In the genomic region with DNA sequence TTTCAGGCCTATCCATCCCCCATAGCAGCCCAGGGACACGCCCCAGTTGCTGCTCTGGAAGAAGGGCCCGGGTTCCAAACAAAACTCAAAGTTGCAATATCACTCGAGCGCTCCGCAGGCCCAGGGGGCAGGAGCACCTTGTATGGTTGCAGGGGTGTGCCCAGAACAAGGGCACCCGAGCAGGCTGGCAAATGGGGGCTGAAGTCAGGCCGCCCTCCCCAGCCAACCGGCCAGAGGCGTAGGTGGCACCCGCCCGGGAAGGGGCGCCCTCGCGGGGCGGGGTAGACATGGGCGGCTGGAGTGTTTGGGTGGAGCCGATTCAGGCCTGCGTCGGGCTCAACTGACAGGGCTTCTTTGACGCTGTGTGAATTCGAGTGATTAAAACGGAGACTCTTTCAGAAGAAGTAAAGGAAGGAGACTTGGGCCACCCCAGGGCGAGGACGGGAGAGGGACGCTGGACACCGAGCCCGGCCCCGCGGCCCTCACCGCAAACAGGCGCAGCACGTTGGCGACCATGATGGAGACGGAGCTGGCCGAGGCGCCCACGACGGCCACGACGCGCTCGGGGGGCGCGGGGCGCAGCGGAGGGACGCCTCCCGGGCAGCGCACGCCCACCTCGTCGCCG, we compare ENCODE assay signal across 19 cellular contexts. TPM values are rescaled to one million over a fixed set of nuclear protein-coding genes. Genes with fewer than 3 reads are reported as not detected.
DNase-seq lines count a peak whose midpoint lies in the region; ATAC-seq and TF ChIP-seq lines count a peak whose summit lies in the region.
"Had no signal": no experiment of that assay in that cellular context is flagged by ENCODE, and none has a peak within 500 bp of the region (broad histone marks: within the 10 kb centered on the region; RNA-seq: fewer than 3 reads in every experiment).

No MANE protein-coding gene starts in this region.

- peak overlapping the region; percentile 90 for H2AFZ ChIP-seq in neural progenitor cell (replicated peaks)
- H2AFZ ChIP-seq in GM23248 = no peak overlapping the region

- TF ChIP-seq CTCF in left ventricle myocardium inferior (IDR thresholded peaks at IDR 0.05; ENCODE audit: borderline replicate concordance) (no peak), neural progenitor cell (IDR thresholded peaks at IDR 0.05) (no peak), testis (IDR thresholded peaks at IDR 0.05) (no peak)

- H3K36me3 ChIP-seq in left ventricle myocardium inferior (no peaks in the 10 kb centered on the region), iPS DF 6.9 (ENCODE audit: control insufficient read depth, insufficient read depth, low read length) (no peaks in the 10 kb centered on the region; the same call in 1 of the 2 replicates), neural progenitor cell (no peaks in the 10 kb centered on the region), testis (ENCODE audit: low read depth, missing control alignments) (no peaks in the 10 kb centered on the region), GM23248 (ENCODE audit: low read depth) (no peaks in the 10 kb centered on the region)
- H3K36me3 ChIP-seq: BLaER1 had no signal

- peaks cover 2% of the 10 kb centered on the region for H3K36me3 Mint-ChIP-seq in neural progenitor cell
- H3K36me3 Mint-ChIP-seq in naive thymus-derived CD8-positive, alpha-beta T cell = peaks cover 0 to 3% (median 0%) of the 10 kb centered on the region in 3 donors

- H3K27me3 ChIP-seq in left ventricle myocardium inferior (ENCODE audit: low read depth) = peaks cover 86% of the 10 kb centered on the region
- peaks cover 28% of the 10 kb centered on the region; the same call in 1 of the 2 replicates for H3K27me3 ChIP-seq in iPS DF 6.9 (ENCODE audit: control insufficient read depth, insufficient read depth, low read length)
- H3K27me3 ChIP-seq in neural progenitor cell = peaks cover 60% of the 10 kb centered on the region
- H3K27me3 ChIP-seq in testis = no peaks in the 10 kb centered on the region
- H3K27me3 ChIP-seq in GM23248 (replicated peaks; ENCODE audit: insufficient read depth) = no peaks in the 10 kb centered on the region

- H3K9ac ChIP-seq in neural progenitor cell (no peak overlapping the region), GM23248 (no peak overlapping the region)
- H3K9ac ChIP-seq: BLaER1 had no signal

- no peak for TF ChIP-seq POLR2A in testis (IDR thresholded peaks at IDR 0.05)

- H3K4me1 ChIP-seq in left ventricle myocardium inferior (peaks cover 4% of the 10 kb centered on the region), iPS DF 6.9 (ENCODE audit: control insufficient read depth, insufficient read depth, low read length) (0 out of 2 replicates have a peak, but pooled peaks cover 2% of the 10 kb centered on the region), neural progenitor cell (peaks cover 6% of the 10 kb centered on the region), testis (no peaks in the 10 kb centered on the region), GM23248 (ENCODE audit: insufficient read depth) (no peaks in the 10 kb centered on the region)
- H3K4me1 ChIP-seq: BLaER1 had no signal

- DNase-seq in left ventricle myocardium inferior (no peak), left ventricle myocardium superior (no peak), iPS DF 6.9 (ENCODE audit: low read depth, low spot score) (no peak), neural progenitor cell (ENCODE audit: low spot score) (no peak), testis (no peak), GM23248 (no peak), GM19240 (ENCODE audit: insufficient read length, low spot score) (no peak)
- no peak for DNase-seq in naive thymus-derived CD8-positive, alpha-beta T cell
- DNase-seq: CD8-positive, alpha-beta memory T cell; DND-41; GF-D8; HCEC 1CT; NCI-H1436 treated with DMSO at 0.1 percent for 48 hours; NCI-H2227 treated with DMSO at 0.1 percent for 48 hours; NCI-H526; OCI-M1 had no signal

- no peaks in the 10 kb centered on the region for H3K9me2 ChIP-seq in GM23248 (ENCODE audit: insufficient read depth)

- ATAC-seq in left ventricle myocardium superior = no peak
- no peak for ATAC-seq in naive thymus-derived CD8-positive, alpha-beta T cell

- H3K9me3 Mint-ChIP-seq in neural progenitor cell = peaks cover 37% of the 10 kb centered on the region
- peaks cover 0 to 18% (median 3%) of the 10 kb centered on the region in 9 donors for H3K9me3 Mint-ChIP-seq in naive thymus-derived CD8-positive, alpha-beta T cell

- H3K27ac Mint-ChIP-seq in neural progenitor cell = no peak overlapping the region
- no peak overlapping the region for H3K27ac Mint-ChIP-seq in naive thymus-derived CD8-positive, alpha-beta T cell
- H3K27ac Mint-ChIP-seq: CD8-positive, alpha-beta memory T cell had no signal

- H4K20me1 ChIP-seq in neural progenitor cell (ENCODE audit: low read depth) = no peaks in the 10 kb centered on the region
- no peaks in the 10 kb centered on the region for H4K20me1 ChIP-seq in GM23248 (ENCODE audit: insufficient read depth)
- H4K20me1 ChIP-seq: BLaER1 had no signal

- no peak overlapping the region for H3K27ac ChIP-seq in left ventricle myocardium inferior (replicated peaks)
- no peak overlapping the region for H3K27ac ChIP-seq in iPS DF 6.9 (ENCODE audit: low read length)
- H3K27ac ChIP-seq in neural progenitor cell = no peak overlapping the region
- H3K27ac ChIP-seq in testis = no peak overlapping the region
- no peak overlapping the region for H3K27ac ChIP-seq in GM23248
- H3K27ac ChIP-seq: 22Rv1, BLaER1 had no signal

- in situ Hi-C loops in GM23248 (cut with MboI) = no loop called here

- H3K4me3 Mint-ChIP-seq in neural progenitor cell = no peak overlapping the region
- peak overlapping the region in 2 of 10 donors; percentile 30 to 44 for H3K4me3 Mint-ChIP-seq in naive thymus-derived CD8-positive, alpha-beta T cell
- H3K4me3 Mint-ChIP-seq: CD8-positive, alpha-beta memory T cell had no signal

- H3K79me2 ChIP-seq in neural progenitor cell (ENCODE audit: low read depth) (no peaks in the 10 kb centered on the region), GM23248 (ENCODE audit: insufficient read depth) (no peaks in the 10 kb centered on the region)

- H3K4me3 ChIP-seq in left ventricle myocardium inferior (peak overlapping the region; percentile 33), iPS DF 6.9 (ENCODE audit: low read length) (peak overlapping the region; percentile 34; the same call in 1 of the 2 replicates), neural progenitor cell (peak overlapping the region; percentile 49), testis (peak overlapping the region; percentile 7 to 38), GM23248 (no peak overlapping the region)
- H3K4me3 ChIP-seq: BLaER1 had no signal

- no CpG with 5 or more reads among the region's 53 CpGs for WGBS in iPS DF 6.9 (ENCODE audit: insufficient coverage, insufficient read length)
- 12 to 20% methylated on average over 27 to 44 of the region's 53 CpGs for WGBS in testis, 2 donors
- WGBS in GM23248 (ENCODE audit: low coverage in 1 of 2, low lambda C conversion rate in 2 of 2, missing lambda C conversion rate in 2 of 2), 2 experiments = 31 to 45% methylated on average over 27 to 39 of the region's 53 CpGs

- H3K9me3 ChIP-seq in left ventricle myocardium inferior (replicated peaks) = peaks cover 15% of the 10 kb centered on the region
- H3K9me3 ChIP-seq in iPS DF 6.9 (ENCODE audit: control insufficient read depth, insufficient read depth, low read length) = no peaks in the 10 kb centered on the region
- no peaks in the 10 kb centered on the region for H3K9me3 ChIP-seq in neural progenitor cell (ENCODE audit: low read depth)
- no peaks in the 10 kb centered on the region for H3K9me3 ChIP-seq in testis
- no peaks in the 10 kb centered on the region for H3K9me3 ChIP-seq in GM23248 (ENCODE audit: low read depth)

- POLR2A ChIA-PET in naive thymus-derived CD8-positive, alpha-beta T cell (lab: Charles Lee) = no interaction called here

- H3K4me2 ChIP-seq in neural progenitor cell = peak overlapping the region; percentile 88
- no peak overlapping the region for H3K4me2 ChIP-seq in GM23248 (ENCODE audit: unreplicated experiment)
- H3K4me2 ChIP-seq: BLaER1 had no signal

- H3K4me1 Mint-ChIP-seq in neural progenitor cell = peaks cover 4% of the 10 kb centered on the region
- peaks cover 3 to 12% (median 5%) of the 10 kb centered on the region in 4 donors for H3K4me1 Mint-ChIP-seq in naive thymus-derived CD8-positive, alpha-beta T cell

- H3F3A ChIP-seq in neural progenitor cell (ENCODE audit: low read depth) (peaks cover 6% of the 10 kb centered on the region), GM23248 (ENCODE audit: insufficient read depth) (no peaks in the 10 kb centered on the region)

- peaks cover 35% of the 10 kb centered on the region for H3K27me3 Mint-ChIP-seq in neural progenitor cell (ENCODE audit: insufficient read depth, low read depth)
- H3K27me3 Mint-ChIP-seq in naive thymus-derived CD8-positive, alpha-beta T cell = peaks cover 15 to 56% (median 38%) of the 10 kb centered on the region in 5 donors

- intact Hi-C loops in left ventricle myocardium inferior (cut with micrococcal nuclease) = no loop called here
- intact Hi-C loops in left ventricle myocardium superior (cut with micrococcal nuclease) = no loop called here
- intact Hi-C loops in testis (cut with DNase I; ENCODE audit: low total_unique reads) = no loop called here

RNA-seq across cellular contexts. Expression of a gene that starts 1.1 kb away (rescaled TPM):
- total RNA-seq in left ventricle myocardium inferior (not detected), left ventricle myocardium superior (not detected), neural progenitor cell (ENCODE audit: low replicate concordance) (not detected in 2 replicates), testis (1 to 10 TPM in 1 of 2 donors, under 1 TPM in 1; 0.47 to 1.1 TPM)
- polyA plus RNA-seq in testis (ENCODE audit: insufficient read depth, low read depth, low replicate concordance) (0.29 TPM), GM23248 (2016; fragmentation: Nextera tagmentation; extraction: Ambion mirVana) (0.04 TPM in 1 of 2 replicates, not detected in the other)
- not detected in 2 replicates for total RNA-seq in GM23248 (2014; rRNA removed; shearing (Covaris generic))
- total RNA-seq in naive thymus-derived CD8-positive, alpha-beta T cell = not detected
- not detected for polyA plus RNA-seq in naive thymus-derived CD8-positive, alpha-beta T cell
- total RNA-seq: CD8-positive, alpha-beta memory T cell; HT-29 had no signal
- polyA plus RNA-seq: CD8-positive, alpha-beta memory T cell had no signal

RNA-seq across cellular contexts. Expression of a gene that starts 29.5 kb away (rescaled TPM):
- total RNA-seq in left ventricle myocardium inferior (6.4 TPM), left ventricle myocardium superior (4.6 TPM), neural progenitor cell (ENCODE audit: low replicate concordance) (10.4 and 10.6 TPM in 2 replicates), testis (10 to 100 TPM; 21.8 to 22.8 TPM)
- polyA plus RNA-seq in testis (ENCODE audit: insufficient read depth, low read depth, low replicate concordance) (8.4 TPM), GM23248 (2016; fragmentation: Nextera tagmentation; extraction: Ambion mirVana) (2.8 and 3.2 TPM in 2 replicates)
- total RNA-seq in GM23248 (2014; rRNA removed; shearing (Covaris generic)) = 1.8 and 5.4 TPM in 2 replicates
- 10 to 100 TPM; 20.3 to 23.5 TPM for total RNA-seq in naive thymus-derived CD8-positive, alpha-beta T cell
- 1 to 10 TPM; 2.5 to 4.1 (median 3.3) TPM for polyA plus RNA-seq in naive thymus-derived CD8-positive, alpha-beta T cell
- total RNA-seq: HT-29 had no signal

RNA-seq across cellular contexts. Expression of a gene that starts 53.1 kb away (rescaled TPM):
- total RNA-seq in left ventricle myocardium inferior (2.6 TPM), left ventricle myocardium superior (2.3 TPM), neural progenitor cell (ENCODE audit: low replicate concordance) (0.22 TPM in 1 of 2 replicates, not detected in the other), testis (1 to 10 TPM; 6.8 to 8.9 TPM)
- polyA plus RNA-seq in testis (ENCODE audit: insufficient read depth, low read depth, low replicate concordance) (4.4 TPM), GM23248 (2016; fragmentation: Nextera tagmentation; extraction: Ambion mirVana) (0.96 and 1.3 TPM in 2 replicates)
- total RNA-seq in GM23248 (2014; rRNA removed; shearing (Covaris generic)) = 0.97 and 1.9 TPM in 2 replicates
- under 1 TPM; 0.33 to 0.49 TPM for total RNA-seq in naive thymus-derived CD8-positive, alpha-beta T cell
- polyA plus RNA-seq in naive thymus-derived CD8-positive, alpha-beta T cell = not detected
- total RNA-seq: CD8-positive, alpha-beta memory T cell; HT-29 had no signal
- polyA plus RNA-seq: CD8-positive, alpha-beta memory T cell had no signal
